2 cellular contexts compared by ENCODE assay signal in genomic region chr1:52578066-52578465, GRCh38. TPM values are rescaled to one million over a fixed set of nuclear protein-coding genes. Genes with fewer than 3 reads are reported as not detected.
"Had no signal": no experiment of that assay in that cellular context is flagged by ENCODE, and none has a peak within 500 bp of the region (broad histone marks: within the 10 kb centered on the region; RNA-seq: fewer than 3 reads in every experiment).

No MANE protein-coding gene starts in this region.

RNA-seq across cellular contexts. Expression of gene GPX7, which starts 24.1 kb away (rescaled TPM):
- total RNA-seq: HT-29 had no signal

RNA-seq across cellular contexts. Expression of gene SHISAL2A, which starts 54.9 kb away (rescaled TPM):
- total RNA-seq: HepG2, HT-29 had no signal
- polyA plus RNA-seq: HepG2 had no signal
